ENCODE assay signal across 25 cellular contexts in the genomic region with DNA sequence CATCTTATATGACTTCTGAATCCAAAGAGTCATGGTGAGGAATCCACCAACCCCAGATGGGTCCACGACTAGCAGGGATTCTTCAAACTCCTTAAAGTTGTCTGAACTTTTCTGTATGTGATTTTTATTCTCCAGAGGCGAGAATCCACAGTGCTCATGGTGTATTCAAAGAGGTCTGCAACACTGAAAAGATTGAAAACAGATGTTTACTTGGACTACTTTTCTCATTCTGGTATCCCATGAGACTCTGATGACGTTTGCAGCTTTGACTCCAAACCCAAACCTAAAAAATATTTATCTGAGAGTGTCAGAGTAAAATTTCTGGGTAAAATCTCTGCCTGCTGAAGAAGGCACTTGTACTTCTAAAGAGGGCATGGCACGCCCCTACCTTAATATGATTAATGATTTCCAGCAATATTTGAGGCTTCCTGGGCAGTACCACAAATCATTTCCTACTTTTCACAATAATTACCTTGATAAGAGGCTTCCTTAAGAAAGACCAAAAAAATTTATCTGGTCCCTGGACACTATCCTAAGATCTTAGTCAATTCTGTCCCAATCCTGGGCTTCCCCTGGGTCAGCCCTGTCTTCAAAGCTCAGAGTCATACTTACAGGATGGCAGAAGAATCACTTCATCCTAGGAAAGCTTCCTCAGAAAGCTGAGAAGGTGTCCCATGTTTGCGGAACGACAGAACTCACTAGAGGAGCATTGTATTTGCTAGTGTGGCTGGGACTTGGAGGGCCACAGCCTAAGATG.
DNase-seq lines count a peak whose midpoint lies in the region; ATAC-seq and TF ChIP-seq lines count a peak whose summit lies in the region.
"Had no signal": no experiment of that assay in that cellular context is flagged by ENCODE, and none has a peak within 500 bp of the region (broad histone marks: within the 10 kb centered on the region; RNA-seq: fewer than 3 reads in every experiment).

No MANE protein-coding gene starts in this region.

- H3K27ac ChIP-seq in GM23248 = peak overlapping the region; percentile 47
- H3K27ac ChIP-seq: colonic mucosa, ovary, RWPE1, thoracic aorta had no signal

- no peak overlapping the region for H3K9ac ChIP-seq in GM23248

- H3K36me3 Mint-ChIP-seq in nephron (ENCODE audit: low read depth) (no peaks in the 10 kb centered on the region), osteocyte (ENCODE audit: unreplicated experiment) (no peaks in the 10 kb centered on the region)
- H3K36me3 Mint-ChIP-seq: activated naive CD4-positive, alpha-beta T cell treated with anti-CD3 and anti-CD28 coated beads, Interleukin-2, amount 50 U/mL, for 24 hours; naive B cell; stimulated activated effector memory CD8-positive, alpha-beta T cell treated with anti-CD3 and anti-CD28 coated beads, Interleukin-12 subunit alpha, Interleukin-12 subunit beta, amount 100 ng/mL, for 72 hours had no signal

- H3K9me3 ChIP-seq in GM23248 (ENCODE audit: low read depth) = no peaks in the 10 kb centered on the region
- H3K9me3 ChIP-seq: Caco-2, colonic mucosa, ovary, sigmoid colon, thoracic aorta had no signal

- no peak for TF ChIP-seq CTCF in AG09309 (IDR thresholded peaks at IDR 0.05; ENCODE audit: control insufficient read depth, insufficient read depth, low read depth, low read length, missing control alignments)
- no peak for TF ChIP-seq CTCF in fibroblast of mammary gland (conservative IDR thresholded peaks at IDR 0.05; ENCODE audit: control insufficient read depth, insufficient read depth, low read depth, low read length)
- TF ChIP-seq CTCF in nephron (IDR thresholded peaks at IDR 0.05; ENCODE audit: unreplicated experiment in 3 of 3) = no peak
- no peak for TF ChIP-seq CTCF in osteocyte (IDR thresholded peaks at IDR 0.05)

- H3K4me1 Mint-ChIP-seq in nephron (peaks cover 15% of the 10 kb centered on the region), osteocyte (ENCODE audit: unreplicated experiment) (peaks cover 9% of the 10 kb centered on the region)
- H3K4me1 Mint-ChIP-seq: endodermal cell; stimulated activated effector memory CD8-positive, alpha-beta T cell treated with anti-CD3 and anti-CD28 coated beads, Interleukin-12 subunit alpha, Interleukin-12 subunit beta, amount 100 ng/mL, for 72 hours had no signal

- H3K4me3 Mint-ChIP-seq in nephron (no peak overlapping the region), osteocyte (ENCODE audit: unreplicated experiment) (no peak overlapping the region)
- H3K4me3 Mint-ChIP-seq: activated naive CD4-positive, alpha-beta T cell treated with anti-CD3 and anti-CD28 coated beads, Interleukin-2, amount 50 U/mL, for 24 hours; endodermal cell; stimulated activated effector memory CD8-positive, alpha-beta T cell treated with anti-CD3 and anti-CD28 coated beads, Interleukin-12 subunit alpha, Interleukin-12 subunit beta, amount 100 ng/mL, for 72 hours had no signal

- no peaks in the 10 kb centered on the region for H3K9me3 Mint-ChIP-seq in nephron
- no peaks in the 10 kb centered on the region for H3K9me3 Mint-ChIP-seq in osteocyte (ENCODE audit: unreplicated experiment)
- H3K9me3 Mint-ChIP-seq: activated naive CD4-positive, alpha-beta T cell treated with anti-CD3 and anti-CD28 coated beads, Interleukin-2, amount 50 U/mL, for 24 hours; naive B cell; stimulated activated effector memory CD8-positive, alpha-beta T cell treated with anti-CD3 and anti-CD28 coated beads, Interleukin-12 subunit alpha, Interleukin-12 subunit beta, amount 100 ng/mL, for 72 hours had no signal

- H2AFZ ChIP-seq in GM23248 = no peak overlapping the region

- H3K36me3 ChIP-seq in GM23248 (ENCODE audit: low read depth) = no peaks in the 10 kb centered on the region
- H3K36me3 ChIP-seq: colonic mucosa, ovary, sigmoid colon, thoracic aorta had no signal

- H3K27me3 ChIP-seq in GM23248 (replicated peaks; ENCODE audit: insufficient read depth) = no peaks in the 10 kb centered on the region
- H3K27me3 ChIP-seq: colonic mucosa, ovary, sigmoid colon had no signal

- H3F3A ChIP-seq in GM23248 (ENCODE audit: insufficient read depth) = peaks cover 29% of the 10 kb centered on the region

- H3K4me3 ChIP-seq in AG09309 (ENCODE audit: control insufficient read depth, low read depth, low read length) (no peak overlapping the region), GM23248 (no peak overlapping the region), fibroblast of mammary gland (ENCODE audit: control insufficient read depth, low read depth, low read length) (no peak overlapping the region)
- H3K4me3 ChIP-seq: colonic mucosa, ovary, sigmoid colon, thoracic aorta had no signal

- DNase-seq in AG09309 (ENCODE audit: low read depth) = peak; percentile 46
- DNase-seq in GM23248 = peak; percentile 92
- DNase-seq in fibroblast of mammary gland (ENCODE audit: low read depth) = peak; percentile 95
- DNase-seq in osteocyte (ENCODE audit: extremely low spot score, unreplicated experiment) = no peak
- no peak for DNase-seq in NCI-H1436 (lab: John Stamatoyannopoulos, UW)
- no peak for DNase-seq in A172 (ENCODE audit: low spot score)
- DNase-seq: activated T-cell treated with anti-CD3 and anti-CD28 coated beads, Interleukin-2, amount 50 U/mL, for 48 hours; Caco-2; colonic mucosa; endodermal cell; foreskin melanocyte; naive B cell; NCI-H1092; NCI-H2081; NCI-H524; ovary; sigmoid colon; T1000 had no signal

- in situ Hi-C loops in GM23248 (cut with MboI) = no loop called here

- H3K79me2 ChIP-seq in GM23248 (ENCODE audit: insufficient read depth) = no peaks in the 10 kb centered on the region

- H3K4me1 ChIP-seq in GM23248 (ENCODE audit: insufficient read depth) = peaks cover 30% of the 10 kb centered on the region
- H3K4me1 ChIP-seq: Caco-2, colonic mucosa had no signal

- peaks cover 5% of the 10 kb centered on the region for H3K27me3 Mint-ChIP-seq in nephron (ENCODE audit: low read depth)
- peaks cover 10% of the 10 kb centered on the region for H3K27me3 Mint-ChIP-seq in osteocyte (ENCODE audit: unreplicated experiment)

- H4K20me1 ChIP-seq in GM23248 (ENCODE audit: insufficient read depth) = no peaks in the 10 kb centered on the region

- H3K9me2 ChIP-seq in GM23248 (ENCODE audit: insufficient read depth) = no peaks in the 10 kb centered on the region

- H3K27ac Mint-ChIP-seq in nephron (peak overlapping the region; percentile 32 to 56 (median 51)), osteocyte (ENCODE audit: unreplicated experiment) (no peak overlapping the region)
- H3K27ac Mint-ChIP-seq: activated naive CD4-positive, alpha-beta T cell treated with anti-CD3 and anti-CD28 coated beads, Interleukin-2, amount 50 U/mL, for 24 hours; endodermal cell; stimulated activated effector memory CD8-positive, alpha-beta T cell treated with anti-CD3 and anti-CD28 coated beads, Interleukin-12 subunit alpha, Interleukin-12 subunit beta, amount 100 ng/mL, for 72 hours had no signal

- WGBS in GM23248 (ENCODE audit: low coverage in 1 of 2, low lambda C conversion rate in 2 of 2, missing lambda C conversion rate in 2 of 2), 2 experiments = 39 to 40% methylated on average over 6 of the region's 6 CpGs

- peak overlapping the region; percentile 42 for H3K4me2 ChIP-seq in GM23248 (ENCODE audit: unreplicated experiment)

- ATAC-seq in HG03108 (IDR thresholded peaks at IDR 0.05; ENCODE audit: unreplicated experiment) = no peak
- ATAC-seq: HCT116; stimulated activated effector memory CD8-positive, alpha-beta T cell treated with anti-CD3 and anti-CD28 coated beads, Interleukin-12 subunit alpha, Interleukin-12 subunit beta, amount 100 ng/mL, for 72 hours had no signal

Comparison
In these comparisons a context has a peak if more than half of its experiments do, and no peak if none do; other contexts are left out.
1. DNase-seq: peak in AG09309 (single experiment), GM23248 (single experiment) and fibroblast of mammary gland (single experiment); none in osteocyte (single experiment), NCI-H1436 (single experiment) and A172 (single experiment).